2 cellular contexts compared by ENCODE assay signal in genomic region chr20:41044409-41045062, GRCh38.
A peak's percentile ranks its signal among the peaks of the same experiment; 100 is the strongest.
TF ChIP-seq lines count a peak whose summit lies in the region.

No MANE protein-coding gene starts in this region.

TF ChIP-seq in GM23338, 12 proteins besides CTCF, POLR2A, EP300 and RAD21:
- TF ChIP-seq CREB1 (CRISPR knock-in tag; IDR thresholded peaks at IDR 0.05; ENCODE audit: low read depth): no peak
- no peak for TF ChIP-seq EZH2 (IDR thresholded peaks at IDR 0.05; ENCODE audit: low read depth, unreplicated experiment)
- no peak for TF ChIP-seq ZNF331 (CRISPR knock-in tag; IDR thresholded peaks at IDR 0.05; ENCODE audit: low read depth)
- TF ChIP-seq ETS1 (IDR thresholded peaks at IDR 0.05): no peak

TF ChIP-seq in K562, 482 proteins besides CTCF, POLR2A, EP300 and RAD21 (continues in another document):
- peak; percentile 64 for TF ChIP-seq DPF2 (IDR thresholded peaks at IDR 0.05)
- TF ChIP-seq RCOR1 (IDR thresholded peaks at IDR 0.05; ENCODE audit: borderline replicate concordance in 1 of 2, low read depth in 2 of 2, low read length in 2 of 2): peak in 1 of 2 experiments; percentile 24; a peak in 1 of 4 replicates
- TF ChIP-seq AFF1 (IDR thresholded peaks at IDR 0.05; ENCODE audit: low read depth in 1 of 2, partially characterized antibody in 2 of 2): peak in 1 of 2 experiments; percentile 26
- 0 out of 2 replicates have a peak, but pooled peaks have one; percentile 27 for TF ChIP-seq HBP1 (CRISPR knock-in tag; IDR thresholded peaks at IDR 0.05)
- TF ChIP-seq MIER1 (IDR thresholded peaks at IDR 0.05; ENCODE audit: low read depth): peak; percentile 29; the same call in 1 of the 2 replicates
- peak in 1 of 3 experiments; percentile 27 for TF ChIP-seq YY1 (IDR thresholded peaks at IDR 0.05; ENCODE audit: borderline replicate concordance in 1 of 3, control insufficient read depth in 1 of 3, extremely low read depth in 1 of 3, insufficient read depth in 3 of 3, insufficient read length in 1 of 3, insufficient replicate concordance in 2 of 3, low read depth in 1 of 3, low read length in 2 of 3)
- no peak for TF ChIP-seq ZNF232 (CRISPR knock-in tag; IDR thresholded peaks at IDR 0.05)
- TF ChIP-seq NR2C2 (CRISPR knock-in tag; IDR thresholded peaks at IDR 0.05): no peak
- TF ChIP-seq NR2C2 (tag; IDR thresholded peaks at IDR 0.05): no peak
- TF ChIP-seq JUNB (CRISPR knock-in tag; conservative IDR thresholded peaks at IDR 0.05): no peak
- peak; percentile 29; the same call in 1 of the 2 replicates for TF ChIP-seq CXXC5 (CRISPR knock-in tag; IDR thresholded peaks at IDR 0.05)
- peak; percentile 42; the same call in 1 of the 2 replicates for TF ChIP-seq ZNF592 (IDR thresholded peaks at IDR 0.05)
- peak; percentile 59 for TF ChIP-seq NFE2 (IDR thresholded peaks at IDR 0.05; ENCODE audit: low read depth)
- TF ChIP-seq C11orf30 (IDR thresholded peaks at IDR 0.05; ENCODE audit: low read depth): peak; percentile 15; the same call in 1 of the 2 replicates
- no peak for TF ChIP-seq CHD2 (IDR thresholded peaks at IDR 0.05; ENCODE audit: low read depth, low read length)
- TF ChIP-seq MLX (CRISPR knock-in tag; conservative IDR thresholded peaks at IDR 0.05): no peak
- no peak for TF ChIP-seq DNMT1 (IDR thresholded peaks at IDR 0.05)
- TF ChIP-seq EHMT2 (IDR thresholded peaks at IDR 0.05): peak; percentile 89
- peak; percentile 34; the same call in 1 of the 2 replicates for TF ChIP-seq ARID1B (IDR thresholded peaks at IDR 0.05)
- TF ChIP-seq PYGO2 (tag; IDR thresholded peaks at IDR 0.05): no peak
- no peak for TF ChIP-seq E2F5 (CRISPR knock-in tag; IDR thresholded peaks at IDR 0.05)
- TF ChIP-seq GMEB1 (CRISPR knock-in tag; IDR thresholded peaks at IDR 0.05): no peak
- TF ChIP-seq ZFX (CRISPR knock-in tag; IDR thresholded peaks at IDR 0.05): no peak
- no peak for TF ChIP-seq U2AF1 (optimal IDR thresholded peaks at IDR 0.05; ENCODE audit: low read depth, low read length)
- no peak for TF ChIP-seq ZNF253 (CRISPR knock-in tag; conservative IDR thresholded peaks at IDR 0.05)
- peak; percentile 71 for TF ChIP-seq PKNOX1 (IDR thresholded peaks at IDR 0.05)
- no peak for TF ChIP-seq ZFP30 (CRISPR knock-in tag; IDR thresholded peaks at IDR 0.05; ENCODE audit: borderline replicate concordance)
- 0 out of 2 replicates have a peak, but pooled peaks have one; percentile 25 for TF ChIP-seq ZBTB33 (CRISPR knock-in tag; IDR thresholded peaks at IDR 0.05)
- TF ChIP-seq ZFP91 (CRISPR knock-in tag; IDR thresholded peaks at IDR 0.05): no peak
- TF ChIP-seq PBX2 (CRISPR knock-in tag; IDR thresholded peaks at IDR 0.05; ENCODE audit: low read depth): no peak
- TF ChIP-seq PBX2 (tag; conservative IDR thresholded peaks at IDR 0.05; ENCODE audit: low read depth): peak; percentile 51; the same call in 1 of the 2 replicates
- TF ChIP-seq ZFPM2 (CRISPR knock-in tag; IDR thresholded peaks at IDR 0.05): no peak
